Comparison of ENCODE assay signal across 8 cellular contexts in genomic region chr12:56722832-56723231, GRCh38. TPM values are rescaled to one million over a fixed set of nuclear protein-coding genes. Genes with fewer than 3 reads are reported as not detected.
DNase-seq lines count a peak whose midpoint lies in the region; ATAC-seq and TF ChIP-seq lines count a peak whose summit lies in the region.

No MANE protein-coding gene starts in this region.

- peaks cover 30% of the 10 kb centered on the region for H3K36me3 Mint-ChIP-seq in osteocyte (ENCODE audit: unreplicated experiment)

- H3K4me1 Mint-ChIP-seq in osteocyte (ENCODE audit: unreplicated experiment): peaks cover 60% of the 10 kb centered on the region

- H3K4me2 ChIP-seq in OCI-LY7 (ENCODE audit: low read length): peak overlapping the region; percentile 83

- DNase-seq in OCI-LY7 (ENCODE audit: low spot score) (no peak), epithelial cell of esophagus (ENCODE audit: low read depth) (peak; percentile 73), osteocyte (ENCODE audit: extremely low spot score, unreplicated experiment) (no peak), NCI-H748 (lab: John Stamatoyannopoulos, UW; ENCODE audit: unreplicated experiment) (no peak), HPDE6-E6E7 (ENCODE audit: extremely low spot score) (no peak)

- H3K79me2 ChIP-seq in OCI-LY7 (ENCODE audit: insufficient read depth, low read depth, low read length): peaks cover 77% of the 10 kb centered on the region

- TF ChIP-seq CTCF in OCI-LY7 (conservative IDR thresholded peaks at IDR 0.05; ENCODE audit: low read length) (no peak), epithelial cell of esophagus (IDR thresholded peaks at IDR 0.05; ENCODE audit: insufficient read depth, low read depth, low read length, missing control alignments) (no peak), osteocyte (IDR thresholded peaks at IDR 0.05) (no peak)

- CTCF ChIA-PET in OCI-LY7 (lab: Charles Lee; ENCODE audit: unreplicated experiment): no interaction called here

- H3K9me3 ChIP-seq in ES-I3 (ENCODE audit: control insufficient read depth, insufficient read depth, low read length): no peaks in the 10 kb centered on the region
- no peaks in the 10 kb centered on the region for H3K9me3 ChIP-seq in OCI-LY7 (ENCODE audit: low read length)

- peak overlapping the region; percentile 93 for H3K4me3 ChIP-seq in OCI-LY7 (ENCODE audit: low read depth, low read length, poor library complexity, severe bottlenecking)
- peak overlapping the region; percentile 97 for H3K4me3 ChIP-seq in epithelial cell of esophagus (ENCODE audit: low read length)

- H3K27ac Mint-ChIP-seq in osteocyte (ENCODE audit: unreplicated experiment): peak overlapping the region; percentile 54

- H3K4me1 ChIP-seq in ES-I3 (ENCODE audit: insufficient read depth, low read length) (peaks cover 43% of the 10 kb centered on the region), OCI-LY7 (ENCODE audit: insufficient read depth, low read length, poor library complexity, severe bottlenecking) (peaks cover 65% of the 10 kb centered on the region)

- H2AFZ ChIP-seq in OCI-LY7 (ENCODE audit: low read length): no peak overlapping the region

- intact Hi-C loops in OCI-LY7 (cut with micrococcal nuclease; ENCODE audit: unreplicated experiment): no loop called here

- H3K27ac ChIP-seq in OCI-LY7 (ENCODE audit: low read depth, low read length, poor library complexity, severe bottlenecking): no peak overlapping the region

- peak overlapping the region; percentile 96; the same call in 1 of the 2 replicates for H3K9ac ChIP-seq in ES-I3 (ENCODE audit: low read depth, low read length)

- POLR2A ChIA-PET in OCI-LY7 (lab: Charles Lee): interaction anchor here (0.5 to 1.5 kb wide), 3 partner anchors 33 to 365 kb away, joined by 4 to 7 read pairs (median 6); partner anchors contain the start of gene PTGES3

- H3K4me3 Mint-ChIP-seq in osteocyte (ENCODE audit: unreplicated experiment): peak overlapping the region; percentile 98

- peaks cover 37% of the 10 kb centered on the region for H3K36me3 ChIP-seq in ES-I3 (ENCODE audit: insufficient read depth, low read length)
- H3K36me3 ChIP-seq in OCI-LY7 (ENCODE audit: insufficient read depth, low read length): peaks cover 83% of the 10 kb centered on the region

- no peak for ATAC-seq in GM21360 (IDR thresholded peaks at IDR 0.05; ENCODE audit: unreplicated experiment)
- ATAC-seq in HG02642 (IDR thresholded peaks at IDR 0.05; ENCODE audit: poor library complexity, unreplicated experiment): no peak

- H4K20me1 ChIP-seq in OCI-LY7 (ENCODE audit: insufficient read depth, low read length): peaks cover 52% of the 10 kb centered on the region

- H3K9me3 Mint-ChIP-seq in osteocyte (ENCODE audit: unreplicated experiment): no peaks in the 10 kb centered on the region

- no peaks in the 10 kb centered on the region for H3K27me3 Mint-ChIP-seq in osteocyte (ENCODE audit: unreplicated experiment)

- BruUV-seq in OCI-LY7 (replicated peaks; lab: Mats Ljungman, UMichigan): no TSS peak

- no peaks in the 10 kb centered on the region for H3K9me2 ChIP-seq in OCI-LY7 (ENCODE audit: insufficient read depth, low read length)

RNA-seq across cellular contexts. Expression of gene NACA, which starts 2.3 kb away (rescaled TPM):
- total RNA-seq in OCI-LY7 (2014; rRNA removed; shearing (Covaris generic)): 1,560 and 1,723 TPM in 2 replicates
- total RNA-seq in OCI-LY7 (2022) (879 and 892 TPM in 2 replicates), osteocyte (767 and 791 TPM in 2 replicates)

RNA-seq across cellular contexts. Expression of gene PRIM1, which starts 29.3 kb away (rescaled TPM):
- 17.1 and 20.4 TPM in 2 replicates for total RNA-seq in OCI-LY7 (2014; rRNA removed; shearing (Covaris generic))
- total RNA-seq in OCI-LY7 (2022): 49.5 and 53.5 TPM in 2 replicates
- 5.6 and 6.2 TPM in 2 replicates for total RNA-seq in osteocyte

RNA-seq across cellular contexts. Expression of gene PTGES3, which starts 34.7 kb away (rescaled TPM):
- total RNA-seq in OCI-LY7 (2014; rRNA removed; shearing (Covaris generic)): 77.3 and 91.2 TPM in 2 replicates
- total RNA-seq in OCI-LY7 (2022) (231 and 269 TPM in 2 replicates), osteocyte (136 and 140 TPM in 2 replicates)

RNA-seq across cellular contexts. Expression of gene HSD17B6, which starts 40.3 kb away (rescaled TPM):
- 1.2 and 1.4 TPM in 2 replicates for total RNA-seq in OCI-LY7 (2014; rRNA removed; shearing (Covaris generic))
- 6.0 and 6.6 TPM in 2 replicates for total RNA-seq in OCI-LY7 (2022)
- 1.1 and 1.3 TPM in 2 replicates for total RNA-seq in osteocyte
